In the genomic region with DNA sequence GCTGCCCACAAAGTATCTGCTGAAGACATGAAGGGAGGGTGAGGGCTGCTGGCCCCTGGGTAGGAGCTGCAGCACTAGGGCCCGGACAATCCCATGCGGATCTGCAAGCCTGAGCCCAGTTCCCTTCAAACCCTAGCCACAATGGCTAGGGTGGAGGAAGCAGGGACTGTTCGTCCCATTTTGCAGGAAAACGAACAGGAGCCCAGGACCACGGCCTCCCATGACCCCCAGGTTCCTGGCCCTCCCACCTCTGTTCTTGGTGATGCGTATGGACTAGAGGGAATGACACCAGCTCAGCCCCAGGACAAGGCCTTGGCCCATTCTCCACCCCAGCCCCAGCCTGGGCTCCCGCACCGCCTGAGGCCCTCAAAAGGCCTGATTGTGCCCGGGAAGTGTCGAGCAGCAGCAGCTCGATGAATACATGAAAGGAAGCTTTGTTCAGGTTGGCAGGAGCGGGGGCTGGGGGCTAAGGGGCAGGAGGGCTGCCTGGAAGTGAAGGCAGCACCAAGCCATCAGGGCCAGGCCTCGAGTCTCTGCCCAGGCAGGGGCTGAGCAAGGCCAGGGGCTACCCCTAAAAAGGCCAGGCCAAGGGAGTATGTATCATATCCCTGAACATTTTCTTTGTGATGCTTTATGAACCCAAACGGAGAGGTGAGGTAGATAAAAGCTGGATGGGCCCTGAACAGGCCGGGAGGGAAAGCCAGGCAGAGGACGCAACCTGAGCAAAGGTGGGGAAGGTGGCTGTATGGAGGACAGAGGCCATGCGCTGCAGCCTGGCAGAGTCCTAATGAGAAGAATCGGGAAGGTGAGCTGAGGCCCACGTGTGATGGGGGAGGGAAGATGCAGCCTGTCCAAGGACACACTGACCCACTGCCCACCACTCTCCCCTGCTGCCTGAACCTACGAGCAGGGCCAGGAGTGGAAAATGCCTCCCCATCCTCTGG, we compare ENCODE assay signal across 13 cellular contexts. TPM values are rescaled to one million over a fixed set of nuclear protein-coding genes. Genes with fewer than 3 reads are reported as not detected.
DNase-seq lines count a peak whose midpoint lies in the region; ATAC-seq and TF ChIP-seq lines count a peak whose summit lies in the region.
"Had no signal": no experiment of that assay in that cellular context is flagged by ENCODE, and none has a peak within 500 bp of the region (broad histone marks: within the 10 kb centered on the region; RNA-seq: fewer than 3 reads in every experiment).

No MANE protein-coding gene starts in this region.

- H3K14ac ChIP-seq in mesenchymal stem cell (ENCODE audit: low read length in 2 of 2): no peak overlapping the region

- H3K4me3 ChIP-seq in left ventricle myocardium inferior (no peak overlapping the region), mesenchymal stem cell (ENCODE audit: insufficient read depth in 1 of 2, low read depth in 1 of 2, low read length in 2 of 2) (no peak overlapping the region)

- DNase-seq in left ventricle myocardium inferior (no peak), Right ventricle myocardium superior (no peak), mesenchymal stem cell (no peak), superior temporal gyrus (ENCODE audit: extremely low spot score) (peak; percentile 93), H4 (ENCODE audit: low spot score) (no peak), SIG-M5 (lab: John Stamatoyannopoulos, UW) (no peak), cortex of kidney (lab: John Stamatoyannopoulos, UW) (no peak)
- DNase-seq: activated CD4-positive, alpha-beta T cell treated with anti-CD3 and anti-CD28 coated beads for 48 hours; amniotic stem cell; left colon; NCI-H2107 had no signal

- no peak overlapping the region for H3K4ac ChIP-seq in mesenchymal stem cell (ENCODE audit: low read depth in 1 of 2, low read length in 2 of 2)

- H3K27me3 ChIP-seq in left ventricle myocardium inferior (ENCODE audit: low read depth) (no peaks in the 10 kb centered on the region), mesenchymal stem cell (ENCODE audit: control insufficient read depth in 1 of 2, insufficient read depth in 1 of 2, low read length in 2 of 2) (no peaks in the 10 kb centered on the region)

- H2AK5ac ChIP-seq in mesenchymal stem cell (ENCODE audit: low read length, severe bottlenecking): peak overlapping the region; percentile 83

- intact Hi-C loops in left ventricle myocardium inferior (cut with micrococcal nuclease): no loop called here
- intact Hi-C loops in Right ventricle myocardium superior (cut with DNase I): no loop called here

- H3K27ac ChIP-seq in left ventricle myocardium inferior (replicated peaks) (peak overlapping the region; percentile 30), angular gyrus (ENCODE audit: low read depth, low read length) (peak overlapping the region; percentile 96), mesenchymal stem cell (ENCODE audit: low read length, poor library complexity, severe bottlenecking) (peak overlapping the region; percentile 83)

- H2BK15ac ChIP-seq in mesenchymal stem cell (ENCODE audit: low read depth, poor library complexity, severe bottlenecking): no peak overlapping the region

- no peak overlapping the region for H4K8ac ChIP-seq in mesenchymal stem cell (ENCODE audit: low read length)

- H3K36me3 ChIP-seq in left ventricle myocardium inferior (no peaks in the 10 kb centered on the region), mesenchymal stem cell (ENCODE audit: control insufficient read depth in 1 of 2, insufficient read depth in 2 of 2, low read depth in 1 of 2, low read length in 2 of 2) (peaks cover 6 to 30% of the 10 kb centered on the region in 2 experiments)

- H2BK120ac ChIP-seq in mesenchymal stem cell (ENCODE audit: low read depth, low read length): no peak overlapping the region

- 93% methylated on average over 19 of the region's 20 CpGs for WGBS in mesenchymal stem cell

- H2BK12ac ChIP-seq in mesenchymal stem cell (ENCODE audit: low read length in 2 of 2): no peak overlapping the region

- H3K4me1 ChIP-seq in left ventricle myocardium inferior: peaks cover 52% of the 10 kb centered on the region
- H3K4me1 ChIP-seq in mesenchymal stem cell (ENCODE audit: control insufficient read depth, insufficient read depth, low read depth, low read length): peaks cover 87% of the 10 kb centered on the region

- no peak for TF ChIP-seq CTCF in left ventricle myocardium inferior (IDR thresholded peaks at IDR 0.05; ENCODE audit: borderline replicate concordance)

- no peak overlapping the region for H2AFZ ChIP-seq in mesenchymal stem cell (ENCODE audit: low read depth, low read length)

- H3K79me1 ChIP-seq in mesenchymal stem cell (replicated peaks; ENCODE audit: low read length, poor library complexity, severe bottlenecking): no peaks in the 10 kb centered on the region

- H3K9ac ChIP-seq in mesenchymal stem cell (ENCODE audit: low read length): peak overlapping the region; percentile 12

- H4K91ac ChIP-seq in mesenchymal stem cell (ENCODE audit: low read length): peak overlapping the region; percentile 37

- H2BK5ac ChIP-seq in mesenchymal stem cell (ENCODE audit: low read depth, low read length, poor library complexity, severe bottlenecking): no peak overlapping the region

- no peak overlapping the region for H3K4me2 ChIP-seq in mesenchymal stem cell (ENCODE audit: low read length, poor library complexity, severe bottlenecking)

- no peak for ATAC-seq in Right ventricle myocardium superior (ENCODE audit: poor library complexity)
- ATAC-seq: esophagus mucosa, left colon had no signal

- no peak overlapping the region for H3K23ac ChIP-seq in mesenchymal stem cell (ENCODE audit: low read length in 2 of 2)

- H3K9me3 ChIP-seq in left ventricle myocardium inferior (replicated peaks) (no peaks in the 10 kb centered on the region), mesenchymal stem cell (ENCODE audit: control insufficient read depth, low read length) (no peaks in the 10 kb centered on the region)

- peak overlapping the region in 1 of 2 experiments; percentile 38 for H3K18ac ChIP-seq in mesenchymal stem cell (ENCODE audit: low read depth in 1 of 2, low read length in 2 of 2)

RNA-seq across cellular contexts. Expression of gene SEMA7A, which starts 12.2 kb away (rescaled TPM):
- 1.5 TPM for total RNA-seq in left ventricle myocardium inferior
- 1.2 TPM for total RNA-seq in Right ventricle myocardium superior
- polyA plus RNA-seq in mesenchymal stem cell (2013, experiment 1 of 2): 0.94 TPM
- polyA plus RNA-seq in mesenchymal stem cell (2013, experiment 2 of 2): 1.1 TPM
- 0.53 and 0.91 TPM in 2 replicates for total RNA-seq in H4 (2014; rRNA removed; shearing (Covaris generic))

RNA-seq across cellular contexts. Expression of gene UBL7, which starts 39.4 kb away (rescaled TPM):
- total RNA-seq in left ventricle myocardium inferior (52.3 TPM), Right ventricle myocardium superior (44.6 TPM)
- 26.3 TPM for polyA plus RNA-seq in mesenchymal stem cell (2013, experiment 1 of 2)
- polyA plus RNA-seq in mesenchymal stem cell (2013, experiment 2 of 2): 25.3 TPM
- total RNA-seq in H4 (2014; rRNA removed; shearing (Covaris generic)): 78.0 and 83.9 TPM in 2 replicates

RNA-seq across cellular contexts. Expression of gene CYP11A1, which starts 54.1 kb away (rescaled TPM):
- total RNA-seq in left ventricle myocardium inferior: 0.27 TPM
- total RNA-seq in Right ventricle myocardium superior: 0.51 TPM
- polyA plus RNA-seq in mesenchymal stem cell (2013, experiment 1 of 2): 0.08 TPM
- polyA plus RNA-seq in mesenchymal stem cell (2013, experiment 2 of 2): 0.07 TPM
- not detected in 2 replicates for total RNA-seq in H4 (2014; rRNA removed; shearing (Covaris generic))

Comparison
In these comparisons a context has a peak if more than half of its experiments do, and no peak if none do; other contexts are left out.
1. H3K27ac ChIP-seq: peak in every context shown above with its lines; median percentile 96 in angular gyrus; 83 in mesenchymal stem cell; 30 in left ventricle myocardium inferior.